ENCODE assay signal across 20 cellular contexts in the genomic region with DNA sequence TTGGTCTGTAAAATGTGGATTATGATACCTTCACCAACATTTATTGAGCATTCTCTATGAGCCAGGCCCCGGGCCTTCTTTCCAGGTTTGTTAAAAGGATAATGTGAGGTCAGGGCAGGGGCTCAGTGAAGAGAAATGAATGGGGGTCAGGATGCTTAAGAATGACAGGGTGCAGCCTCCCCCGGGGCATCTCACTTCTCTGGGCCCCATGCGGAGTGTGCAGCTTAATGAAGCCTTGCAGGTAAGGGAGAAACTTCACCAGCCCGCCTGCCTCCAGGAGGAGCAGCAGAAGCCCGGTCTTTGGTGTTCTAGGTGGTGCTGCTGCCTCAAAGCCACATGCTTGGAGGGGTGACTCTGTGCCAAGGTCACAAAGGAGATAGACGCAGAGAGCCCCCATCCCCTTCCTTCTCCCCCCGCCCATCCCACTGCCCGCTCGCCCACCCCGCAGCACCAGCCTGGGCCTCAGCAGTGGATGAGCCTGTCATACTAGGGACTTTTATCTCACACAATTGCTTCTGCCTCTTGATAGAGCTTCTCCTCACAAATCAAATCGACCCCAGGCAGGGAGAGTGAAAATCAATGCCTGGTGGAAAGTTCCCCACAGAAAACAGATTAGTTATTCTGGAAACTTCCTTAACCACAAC.
"Had no signal": no experiment of that assay in that cellular context is flagged by ENCODE, and none has a peak within 500 bp of the region (broad histone marks: within the 10 kb centered on the region; RNA-seq: fewer than 3 reads in every experiment).

No MANE protein-coding gene starts in this region.

- H3K4me2 ChIP-seq: SK-N-SH had no signal

- H3K27ac Mint-ChIP-seq: activated CD8-positive, alpha-beta T cell treated with anti-CD3 and anti-CD28 coated beads for 36 hours; activated T-cell treated with anti-CD3 and anti-CD28 coated beads, Interleukin-2, amount 50 U/mL, for 72 hours; nephron; T-helper 2 cell treated with Interferon-gamma antibody and Interleukin-4, amounts not matched to agents 5 μg/mL and 100 μg/mL, for 36 hours; WTC11 had no signal

- H3K27me3 Mint-ChIP-seq: activated CD8-positive, alpha-beta T cell treated with anti-CD3 and anti-CD28 coated beads for 36 hours had no signal

- DNase-seq: activated CD4-positive, alpha-beta T cell treated with anti-CD3 and anti-CD28 coated beads for 4 hours; activated CD8-positive, alpha-beta T cell treated with anti-CD3 and anti-CD28 coated beads for 36 hours; activated naive CD4-positive, alpha-beta T cell; activated T-cell treated with anti-CD3 and anti-CD28 coated beads, Interleukin-2, amount 50 U/mL, for 72 hours; cerebellar nuclear complex; effector CD4-positive, alpha-beta T cell; gastrocnemius medialis; kidney glomerular epithelial cell; left ventricle myocardium superior; mesenchymal stem cell; retina; stimulated activated CD4-positive, alpha-beta T cell treated with anti-CD3 and anti-CD28 coated beads, Interleukin-2, amount 100 ng/mL, for 24 hours; stimulated activated naive CD4-positive, alpha-beta T cell treated with Interleukin-2 at 50 U/mL for 16 hours; thyroid gland had no signal

- H3K9me3 Mint-ChIP-seq: activated CD8-positive, alpha-beta T cell treated with anti-CD3 and anti-CD28 coated beads for 36 hours; activated T-cell treated with anti-CD3 and anti-CD28 coated beads, Interleukin-2, amount 50 U/mL, for 72 hours; nephron; T-helper 2 cell treated with Interferon-gamma antibody and Interleukin-4, amounts not matched to agents 5 μg/mL and 100 μg/mL, for 36 hours; WTC11 had no signal

- H3K4me1 ChIP-seq: gastrocnemius medialis, heart left ventricle had no signal

- H3K4me3 ChIP-seq: gastrocnemius medialis, heart left ventricle, thyroid gland had no signal

- H3K27me3 ChIP-seq: gastrocnemius medialis, thyroid gland had no signal

- H3K36me3 Mint-ChIP-seq: WTC11 had no signal

- H3K9me3 ChIP-seq: gastrocnemius medialis, heart left ventricle, SK-N-SH, thyroid gland had no signal

- H3K4me1 Mint-ChIP-seq: nephron had no signal

- ATAC-seq: activated CD8-positive, alpha-beta T cell treated with anti-CD3 and anti-CD28 coated beads for 36 hours; activated T-cell treated with anti-CD3 and anti-CD28 coated beads, Interleukin-2, amount 50 U/mL, for 72 hours; esophagus mucosa; gastrocnemius medialis; heart left ventricle; left ventricle myocardium superior; WTC11 had no signal

- H3K27ac ChIP-seq: gastrocnemius medialis, heart left ventricle, thyroid gland had no signal

- H3K4me3 Mint-ChIP-seq: activated CD8-positive, alpha-beta T cell treated with anti-CD3 and anti-CD28 coated beads for 36 hours; activated T-cell treated with anti-CD3 and anti-CD28 coated beads, Interleukin-2, amount 50 U/mL, for 72 hours; nephron; T-helper 2 cell treated with Interferon-gamma antibody and Interleukin-4, amounts not matched to agents 5 μg/mL and 100 μg/mL, for 36 hours; WTC11 had no signal

- H3K36me3 ChIP-seq: gastrocnemius medialis, heart left ventricle, thyroid gland had no signal

- H3K9ac ChIP-seq: SK-N-SH had no signal
